17 cellular contexts compared by ENCODE assay signal in the genomic region with DNA sequence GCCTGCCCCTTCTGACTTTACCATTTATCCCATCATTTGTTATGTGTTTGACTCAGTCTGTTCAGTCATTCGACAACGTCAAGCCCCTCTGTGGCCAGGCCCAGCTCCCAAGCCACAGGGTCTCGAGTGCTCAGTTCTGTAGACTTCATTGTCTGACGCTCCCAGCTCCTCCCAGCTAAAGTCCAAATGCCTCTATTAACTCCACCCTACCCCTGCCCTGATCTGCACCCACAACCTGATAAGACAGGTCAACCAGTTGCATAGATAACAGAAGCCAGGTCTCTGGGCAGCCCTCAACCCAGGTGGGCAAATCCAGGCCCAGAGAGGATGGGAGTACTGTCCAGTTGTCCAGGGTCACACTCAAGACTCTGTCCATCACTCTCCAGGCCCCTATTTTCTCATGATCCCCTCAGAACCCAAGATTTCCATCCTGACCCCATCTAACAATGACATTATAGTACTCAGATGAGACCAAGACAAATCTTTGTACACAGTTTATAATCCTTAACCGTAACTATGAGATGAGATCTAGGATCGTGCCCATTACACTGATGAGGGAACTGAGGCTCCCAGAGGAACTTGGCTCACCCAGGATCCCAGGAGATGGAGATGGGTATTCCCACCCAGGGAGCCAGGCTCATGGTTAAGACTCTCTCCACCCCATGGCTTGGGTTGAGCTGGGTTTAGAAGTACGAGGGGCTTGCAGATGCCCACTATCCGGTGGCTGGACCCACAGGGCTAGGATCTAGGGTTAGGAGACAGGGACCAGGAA. TPM values are rescaled to one million over a fixed set of nuclear protein-coding genes. Genes with fewer than 3 reads are reported as not detected.
DNase-seq lines count a peak whose midpoint lies in the region; ATAC-seq and TF ChIP-seq lines count a peak whose summit lies in the region.
"Had no signal": no experiment of that assay in that cellular context is flagged by ENCODE, and none has a peak within 500 bp of the region (broad histone marks: within the 10 kb centered on the region; RNA-seq: fewer than 3 reads in every experiment).

No MANE protein-coding gene starts in this region.

- no peak for ATAC-seq in HG03342 (IDR thresholded peaks at IDR 0.05; ENCODE audit: unreplicated experiment)
- no peak for ATAC-seq in lower lobe of right lung
- no peak for ATAC-seq in GM19452 (IDR thresholded peaks at IDR 0.05; ENCODE audit: unreplicated experiment)
- ATAC-seq: HCT116 had no signal

- H3K27me3 ChIP-seq in WERI-Rb-1 (ENCODE audit: insufficient read depth, low read depth, severe bottlenecking) = no peaks in the 10 kb centered on the region
- H3K27me3 ChIP-seq in lower lobe of right lung (ENCODE audit: low read depth) = peaks cover 9% of the 10 kb centered on the region
- H3K27me3 ChIP-seq: colonic mucosa had no signal

- H3K36me3 Mint-ChIP-seq in osteocyte (ENCODE audit: unreplicated experiment) = peaks cover 3% of the 10 kb centered on the region

- H3K4me3 Mint-ChIP-seq in osteocyte (ENCODE audit: unreplicated experiment) = peak overlapping the region; percentile 63

- H3K9me3 ChIP-seq in WERI-Rb-1 (ENCODE audit: severe bottlenecking) = no peaks in the 10 kb centered on the region
- H3K9me3 ChIP-seq in lower lobe of right lung = no peaks in the 10 kb centered on the region
- H3K9me3 ChIP-seq: colonic mucosa, heart left ventricle, left lung, upper lobe of left lung had no signal

- H3K36me3 ChIP-seq in WERI-Rb-1 (peaks cover 22% of the 10 kb centered on the region), lower lobe of right lung (peaks cover 17% of the 10 kb centered on the region)
- H3K36me3 ChIP-seq: colonic mucosa had no signal

- peaks cover 7% of the 10 kb centered on the region for H3K4me1 ChIP-seq in lower lobe of right lung
- H3K4me1 ChIP-seq: colonic mucosa had no signal

- intact Hi-C loops in lower lobe of right lung (cut with DNase I) = no loop called here

- H3K4me1 Mint-ChIP-seq in osteocyte (ENCODE audit: unreplicated experiment) = peaks cover 10% of the 10 kb centered on the region

- TF ChIP-seq CTCF in GM13977 (IDR thresholded peaks at IDR 0.05; ENCODE audit: extremely low read depth, insufficient read depth, missing control alignments) (no peak), WERI-Rb-1 (IDR thresholded peaks at IDR 0.05; ENCODE audit: low read depth, low read length) (no peak), osteocyte (IDR thresholded peaks at IDR 0.05) (no peak), lower lobe of right lung (IDR thresholded peaks at IDR 0.05) (no peak)

- no peaks in the 10 kb centered on the region for H3K27me3 Mint-ChIP-seq in osteocyte (ENCODE audit: unreplicated experiment)

- in situ Hi-C loops in GM13977 (cut with MboI; ENCODE audit: low pct_unique_long_range_greater_than_20kb, low sequenced_read_pairs, unreplicated experiment) = no loop called here

- DNase-seq in GM13977 (ENCODE audit: low spot score) (peak; percentile 24), WERI-Rb-1 (no peak), islet precursor cell (peak; percentile 40), osteocyte (ENCODE audit: extremely low spot score, unreplicated experiment) (no peak), anterior cingulate cortex (lab: John Stamatoyannopoulos, UW) (no peak), lower lobe of right lung (no peak)
- DNase-seq: activated effector memory CD4-positive, alpha-beta T cell treated with Interleukin-2 at 50 U/mL for 16 hours; colonic mucosa; heart left ventricle; left lung; NCI-H510A; OCI-M1 had no signal

- H3K27ac Mint-ChIP-seq in osteocyte (ENCODE audit: unreplicated experiment) = no peak overlapping the region

- H3K27ac ChIP-seq in WERI-Rb-1 (peak overlapping the region; percentile 65; the same call in 1 of the 2 replicates), lower lobe of right lung (no peak overlapping the region)
- H3K27ac ChIP-seq: colonic mucosa, HL-60, left lung, upper lobe of left lung had no signal

- H3K4me3 ChIP-seq in WERI-Rb-1 (ENCODE audit: low read depth, low read length) = peak overlapping the region; percentile 52
- H3K4me3 ChIP-seq in lower lobe of right lung = no peak overlapping the region

- no peaks in the 10 kb centered on the region for H3K9me3 Mint-ChIP-seq in osteocyte (ENCODE audit: unreplicated experiment)

RNA-seq across cellular contexts. Expression of a gene that starts 1.1 kb away (rescaled TPM):
- total RNA-seq in osteocyte = 1.3 and 1.6 TPM in 2 replicates
- 0.65 TPM for total RNA-seq in lower lobe of right lung

RNA-seq across cellular contexts. Expression of a gene that starts 48.3 kb away (rescaled TPM):
- total RNA-seq in osteocyte = 61.9 and 71.7 TPM in 2 replicates
- total RNA-seq in lower lobe of right lung = 41.4 TPM

RNA-seq across cellular contexts. Expression of a gene that starts 48.6 kb away (rescaled TPM):
- total RNA-seq in osteocyte = 75.7 and 82.3 TPM in 2 replicates
- 69.7 TPM for total RNA-seq in lower lobe of right lung

Comparison
In these comparisons a context has a peak if more than half of its experiments do, and no peak if none do; other contexts are left out.
1. DNase-seq: peak in GM13977 (single experiment) and islet precursor cell (single experiment); none in WERI-Rb-1 (single experiment), osteocyte (single experiment), anterior cingulate cortex (0 of 58) and lower lobe of right lung (single experiment).